Comparison of ENCODE assay signal across 11 cellular contexts in the genomic region with DNA sequence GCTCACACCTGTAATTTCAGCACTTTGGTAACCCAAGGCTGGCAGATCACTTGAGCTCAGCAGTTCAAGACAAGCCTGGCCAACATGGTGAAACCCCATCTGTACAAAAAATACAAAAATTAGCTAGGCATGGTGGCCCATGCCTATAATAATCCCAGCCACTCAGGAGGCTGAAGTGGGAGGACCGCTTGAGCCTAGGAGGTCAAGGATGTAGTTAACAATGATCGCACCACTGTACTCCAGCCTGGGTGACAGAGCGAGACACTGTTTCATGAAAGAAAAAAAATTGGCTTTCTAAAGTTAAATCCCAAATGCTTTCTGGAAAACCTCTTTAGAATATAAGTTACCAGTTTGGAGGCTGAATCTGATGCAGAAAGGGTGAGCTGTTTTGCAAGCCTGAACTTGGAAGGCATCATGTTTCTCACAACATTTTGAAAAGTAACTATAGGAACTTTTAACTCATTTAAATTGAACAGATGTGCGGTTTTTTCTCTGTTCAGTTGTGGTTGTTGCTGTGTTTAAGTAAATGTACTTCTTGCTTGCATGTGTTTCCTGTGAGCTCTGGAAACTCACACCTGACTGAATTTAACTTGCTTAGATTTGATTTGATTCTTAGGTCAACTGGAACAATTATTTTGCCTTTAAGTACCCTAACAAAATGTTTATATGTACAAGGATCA. TPM values are rescaled to one million over a fixed set of nuclear protein-coding genes. Genes with fewer than 3 reads are reported as not detected.
A peak's percentile ranks its signal among the peaks of the same experiment; 100 is the strongest.
DNase-seq lines count a peak whose midpoint lies in the region; ATAC-seq and TF ChIP-seq lines count a peak whose summit lies in the region.
"Had no signal": no experiment of that assay in that cellular context is flagged by ENCODE, and none has a peak within 500 bp of the region (broad histone marks: within the 10 kb centered on the region; RNA-seq: fewer than 3 reads in every experiment).

No MANE protein-coding gene starts in this region.

- no peak overlapping the region for H3K4me3 ChIP-seq in BE2C (ENCODE audit: low read depth, low read length)
- H3K4me3 ChIP-seq: skin epidermis had no signal

- H3K4me1 ChIP-seq in BE2C, result no peaks in the 10 kb centered on the region

- no peaks in the 10 kb centered on the region for H3K36me3 ChIP-seq in BE2C

- peak; percentile 63 for ATAC-seq in GM18498 (IDR thresholded peaks at IDR 0.05; ENCODE audit: unreplicated experiment)
- ATAC-seq in GM21360 (IDR thresholded peaks at IDR 0.05; ENCODE audit: unreplicated experiment), result peak; percentile 47
- ATAC-seq in HG03354 (IDR thresholded peaks at IDR 0.05; ENCODE audit: poor library complexity, severe bottlenecking, unreplicated experiment), result peak; percentile 78

- no peak for TF ChIP-seq CTCF in BE2C (IDR thresholded peaks at IDR 0.05; ENCODE audit: low read depth, low read length)

- H3K9me3 ChIP-seq in BE2C, result no peaks in the 10 kb centered on the region

- DNase-seq in effector CD4-positive, alpha-beta T cell, result peak; percentile 6
- no peak for DNase-seq in NCI-H2196 treated with DMSO at 0.1 percent for 48 hours (lab: John Stamatoyannopoulos, UW; ENCODE audit: unreplicated experiment)
- DNase-seq in NCI-H187 (lab: John Stamatoyannopoulos, UW), result no peak
- no peak for DNase-seq in BE2C
- DNase-seq in GF-D8 (lab: John Stamatoyannopoulos, UW), result no peak
- DNase-seq: DMS79 treated with DMSO at 0.1 percent for 48 hours, Kasumi-1 had no signal

- H3K27me3 ChIP-seq in BE2C, result no peaks in the 10 kb centered on the region

RNA-seq across cellular contexts. Expression of gene TMEM131L, which starts 39.8 kb away (rescaled TPM):
- polyA plus RNA-seq in BE2C (2012; ENCODE audit: insufficient read depth, insufficient read length, low read depth), result 6.5 TPM
